ENCODE assay signal across 30 cellular contexts in genomic region chr3:58621086-58621830, GRCh38. TPM values are rescaled to one million over a fixed set of nuclear protein-coding genes. Genes with fewer than 3 reads are reported as not detected.
DNase-seq lines count a peak whose midpoint lies in the region; ATAC-seq, FAIRE-seq and TF ChIP-seq lines count a peak whose summit lies in the region.
"Had no signal": no experiment of that assay in that cellular context is flagged by ENCODE, and none has a peak within 500 bp of the region (broad histone marks: within the 10 kb centered on the region; RNA-seq: fewer than 3 reads in every experiment).

No MANE protein-coding gene starts in this region.

- no peak overlapping the region for H2BK12ac ChIP-seq in neuronal stem cell (ENCODE audit: low read length)

- no peaks in the 10 kb centered on the region for H3K9me3 ChIP-seq in body of pancreas
- no peaks in the 10 kb centered on the region for H3K9me3 ChIP-seq in cardiac muscle cell (ENCODE audit: low read depth)
- no peaks in the 10 kb centered on the region for H3K9me3 ChIP-seq in kidney (ENCODE audit: control insufficient read depth in 1 of 2, low read length in 2 of 2)
- H3K9me3 ChIP-seq in neuronal stem cell (replicated peaks in 1 of 2; ENCODE audit: control insufficient read depth in 2 of 2, insufficient read depth in 1 of 2, low read depth in 1 of 2, low read length in 2 of 2) = peaks cover 0 to 2% of the 10 kb centered on the region in 2 donors
- no peaks in the 10 kb centered on the region for H3K9me3 ChIP-seq in esophagus squamous epithelium
- H3K9me3 ChIP-seq: BLaER1, MG63 had no signal

- ATAC-seq in body of pancreas = peak; percentile 57
- ATAC-seq: GM23338 had no signal

- no peak for FAIRE-seq in kidney (lab: Jason Lieb, UNC)
- FAIRE-seq: GM18507, HTR-8/SVneo had no signal

- intact Hi-C loops in body of pancreas (cut with DNase I) = no loop called here
- intact Hi-C loops in kidney (cut with DNase I) = loop anchor here (10.0 kb wide), 1 partner anchor 296 kb away; no protein-coding TSS in a partner anchor
- intact Hi-C loops in esophagus squamous epithelium (cut with DNase I) = no loop called here

- TF ChIP-seq CTCF in body of pancreas (IDR thresholded peaks at IDR 0.05) (no peak), cardiac muscle cell (IDR thresholded peaks at IDR 0.05; ENCODE audit: low read depth, low read length) (no peak), kidney (IDR thresholded peaks at IDR 0.05; ENCODE audit: borderline replicate concordance, extremely low read depth, insufficient read depth) (no peak), esophagus squamous epithelium (IDR thresholded peaks at IDR 0.05) (no peak)

- TF ChIP-seq POLR2A in body of pancreas (IDR thresholded peaks at IDR 0.05) = no peak
- no peak for TF ChIP-seq POLR2A in esophagus squamous epithelium (IDR thresholded peaks at IDR 0.05)

- no peak overlapping the region for H2BK120ac ChIP-seq in neuronal stem cell (ENCODE audit: low read depth, low read length)

- no peak for DNase-seq in body of pancreas
- peak in 1 of 2 donors; percentile 39 for DNase-seq in cardiac muscle cell (ENCODE audit: low read depth in 1 of 2, low spot score in 1 of 2)
- no peak for DNase-seq in kidney
- DNase-seq in neuronal stem cell (ENCODE audit: low spot score) = no peak
- no peak for DNase-seq in RKO (ENCODE audit: low spot score)
- no peak for DNase-seq in NCI-H1930 (lab: John Stamatoyannopoulos, UW)
- DNase-seq in esophagus squamous epithelium (lab: John Stamatoyannopoulos, UW) = no peak
- DNase-seq: CD4-positive, alpha-beta T cell; COR-L47; DMS53; H9; IMR-90; KG1; MG63; NCI-H1105 treated with DMSO at 0.1 percent for 48 hours; NCI-H146; NCI-H2029; NCI-H446; NCI-H526; NCI-H82; PC-9; RPMI8226; SHP77 treated with DMSO at 0.1 percent for 48 hours had no signal

- H3K4ac ChIP-seq in neuronal stem cell (ENCODE audit: low read length) = no peak overlapping the region

- H3K23ac ChIP-seq in neuronal stem cell (ENCODE audit: low read depth, low read length, poor library complexity) = no peak overlapping the region

- no peak overlapping the region for H3K14ac ChIP-seq in neuronal stem cell (ENCODE audit: low read length)

- peak overlapping the region; percentile 11 for H3K18ac ChIP-seq in neuronal stem cell (ENCODE audit: low read length)

- H2AK5ac ChIP-seq in neuronal stem cell (ENCODE audit: low read depth, low read length) = peak overlapping the region; percentile 9

- no peak overlapping the region for H4K91ac ChIP-seq in neuronal stem cell (ENCODE audit: low read depth, low read length, poor library complexity)

- no peak overlapping the region for H3K4me3 ChIP-seq in body of pancreas
- no peak overlapping the region for H3K4me3 ChIP-seq in cardiac muscle cell
- no peak overlapping the region for H3K4me3 ChIP-seq in kidney (ENCODE audit: low read length in 2 of 2)
- H3K4me3 ChIP-seq in neuronal stem cell (ENCODE audit: low read length in 2 of 2) = no peak overlapping the region
- H3K4me3 ChIP-seq in esophagus squamous epithelium = no peak overlapping the region
- H3K4me3 ChIP-seq: BLaER1, GM23338, MG63, PC-9 had no signal

- no peaks in the 10 kb centered on the region for H3K79me1 ChIP-seq in neuronal stem cell (ENCODE audit: low read depth, low read length)

- WGBS in body of pancreas, 2 donors = 77 to 83% methylated on average over 6 of the region's 6 CpGs
- no CpG with 5 or more reads among the region's 6 CpGs for WGBS in neuronal stem cell (ENCODE audit: extremely low coverage in 2 of 2, insufficient read length in 2 of 2, insufficient replicate concordance in 1 of 2), 2 donors
- 69 to 82% methylated on average over 6 of the region's 6 CpGs for WGBS in esophagus squamous epithelium, 2 donors

- H2AFZ ChIP-seq in neuronal stem cell (ENCODE audit: low read length) = no peak overlapping the region
- H2AFZ ChIP-seq: GM23338, PC-9 had no signal

- H3K9ac ChIP-seq in kidney (ENCODE audit: low read length in 2 of 2) (no peak overlapping the region), neuronal stem cell (ENCODE audit: low read depth, low read length, poor library complexity) (no peak overlapping the region)
- H3K9ac ChIP-seq: BLaER1 had no signal

- H3K4me1 ChIP-seq in body of pancreas (peaks cover 5% of the 10 kb centered on the region), cardiac muscle cell (ENCODE audit: low read depth) (peaks cover 23% of the 10 kb centered on the region), kidney (ENCODE audit: control insufficient read depth in 1 of 2, insufficient read depth in 1 of 2, low read depth in 1 of 2, low read length in 2 of 2) (no peaks in the 10 kb centered on the region), neuronal stem cell (ENCODE audit: control insufficient read depth in 2 of 2, insufficient read depth in 1 of 2, low read depth in 1 of 2, low read length in 2 of 2) (peaks cover 22 to 27% of the 10 kb centered on the region in 2 donors), esophagus squamous epithelium (peaks cover 4 to 50% (median 6%) of the 10 kb centered on the region in 3 donors)
- H3K4me1 ChIP-seq: BLaER1 had no signal

- peak overlapping the region; percentile 60 for H2BK15ac ChIP-seq in neuronal stem cell (ENCODE audit: low read length)

- H3K27ac ChIP-seq in body of pancreas = no peak overlapping the region
- H3K27ac ChIP-seq in cardiac muscle cell = peak overlapping the region; percentile 90
- peak overlapping the region; percentile 25 to 57 for H3K27ac ChIP-seq in kidney (ENCODE audit: low read depth in 2 of 2, low read length in 2 of 2)
- no peak overlapping the region for H3K27ac ChIP-seq in neuronal stem cell (replicated peaks; ENCODE audit: low read length)
- H3K27ac ChIP-seq in esophagus squamous epithelium = no peak overlapping the region
- H3K27ac ChIP-seq: BLaER1, PC-9 had no signal

- no peak overlapping the region for H4K8ac ChIP-seq in neuronal stem cell (ENCODE audit: low read depth, low read length)

- no peak overlapping the region for H2BK5ac ChIP-seq in neuronal stem cell (ENCODE audit: low read length)

- H3K4me2 ChIP-seq in neuronal stem cell (ENCODE audit: insufficient read depth, low read length, poor library complexity, severe bottlenecking) = no peak overlapping the region
- H3K4me2 ChIP-seq: BLaER1, GM23338, PC-9 had no signal

- H3K36me3 ChIP-seq in body of pancreas (replicated peaks in 1 of 2; ENCODE audit: insufficient read depth in 1 of 2, low read depth in 2 of 2) = no peaks in the 10 kb centered on the region
- no peaks in the 10 kb centered on the region for H3K36me3 ChIP-seq in cardiac muscle cell
- H3K36me3 ChIP-seq in kidney (ENCODE audit: control insufficient read depth in 1 of 2, insufficient read depth in 2 of 2, low read length in 2 of 2) = no peaks in the 10 kb centered on the region
- no peaks in the 10 kb centered on the region for H3K36me3 ChIP-seq in neuronal stem cell (replicated peaks in 1 of 2; ENCODE audit: control insufficient read depth in 2 of 2, insufficient read depth in 2 of 2, low read length in 2 of 2)
- H3K36me3 ChIP-seq in esophagus squamous epithelium = no peaks in the 10 kb centered on the region
- H3K36me3 ChIP-seq: BLaER1 had no signal

- no peaks in the 10 kb centered on the region for H3K27me3 ChIP-seq in body of pancreas
- H3K27me3 ChIP-seq in cardiac muscle cell = no peaks in the 10 kb centered on the region
- no peaks in the 10 kb centered on the region for H3K27me3 ChIP-seq in neuronal stem cell (ENCODE audit: control insufficient read depth in 3 of 3, insufficient read depth in 3 of 3, low read depth in 1 of 3, low read length in 3 of 3)
- H3K27me3 ChIP-seq in esophagus squamous epithelium = no peaks in the 10 kb centered on the region
- H3K27me3 ChIP-seq: BLaER1, MG63 had no signal

RNA-seq across cellular contexts. Expression of gene FAM107A, which starts 44.1 kb away (rescaled TPM):
- total RNA-seq in body of pancreas = 10 to 100 TPM; 14.5 to 26.4 TPM
- not detected in 2 replicates for total RNA-seq in cardiac muscle cell
- polyA plus RNA-seq in cardiac muscle cell = not detected in 2 replicates
- total RNA-seq in kidney = 180 TPM
- 52.5 TPM for polyA plus RNA-seq in kidney (ENCODE audit: insufficient read depth, low read depth, low replicate concordance)
- polyA plus RNA-seq in neuronal stem cell (2013, experiment 1 of 2) = 2.1 TPM
- polyA plus RNA-seq in neuronal stem cell (2013, experiment 2 of 2) = 2.0 TPM
- 10 to 100 TPM in 2 of 4 donors, 1 to 10 TPM in 2; 3.9 to 78.6 (median 10.8) TPM for total RNA-seq in esophagus squamous epithelium
- total RNA-seq: A172; CD4-positive, alpha-beta T cell; G401; IMR-90; PC-9 had no signal
- polyA plus RNA-seq: IMR-90 had no signal

RNA-seq across cellular contexts. Expression of gene FAM3D, which starts 45.3 kb away (rescaled TPM):
- total RNA-seq in body of pancreas (1 to 10 TPM in 1 of 2 donors, not detected in 1; 1.8 TPM), cardiac muscle cell (1.5 TPM in 1 of 2 replicates, not detected in the other), kidney (0.60 TPM), esophagus squamous epithelium (100 to 1,000 TPM in 3 of 4 donors, 10 to 100 TPM in 1; 84.3 to 214 (median 128) TPM)
- polyA plus RNA-seq in cardiac muscle cell (0.69 TPM in 1 of 2 replicates, not detected in the other), kidney (ENCODE audit: insufficient read depth, low read depth, low replicate concordance) (0.41 TPM)
- polyA plus RNA-seq in neuronal stem cell (2013, experiment 1 of 2) = 0.08 TPM
- 0.08 TPM for polyA plus RNA-seq in neuronal stem cell (2013, experiment 2 of 2)
- total RNA-seq: A172; CD4-positive, alpha-beta T cell; Daoy; G401; GM23338; H9; IMR-90; PC-9 had no signal
- polyA plus RNA-seq: IMR-90 had no signal

Comparison
In these comparisons a context has a peak if more than half of its experiments do, and no peak if none do; other contexts are left out.
1. H3K27ac ChIP-seq: peak in cardiac muscle cell (single experiment) and kidney (2 of 2); none in body of pancreas (0 of 4), neuronal stem cell (single experiment) and esophagus squamous epithelium (0 of 4).
2. RNA of gene FAM3D, which starts 45.3 kb away (total RNA-seq): 84.3 to 214 TPM in esophagus squamous epithelium; 1.8 TPM in body of pancreas, 1.5 TPM in cardiac muscle cell and 0.60 TPM in kidney (single experiment); every median in the first group is over 10 times any median in the second.